Comparison of ENCODE assay signal across 28 cellular contexts in the genomic region with DNA sequence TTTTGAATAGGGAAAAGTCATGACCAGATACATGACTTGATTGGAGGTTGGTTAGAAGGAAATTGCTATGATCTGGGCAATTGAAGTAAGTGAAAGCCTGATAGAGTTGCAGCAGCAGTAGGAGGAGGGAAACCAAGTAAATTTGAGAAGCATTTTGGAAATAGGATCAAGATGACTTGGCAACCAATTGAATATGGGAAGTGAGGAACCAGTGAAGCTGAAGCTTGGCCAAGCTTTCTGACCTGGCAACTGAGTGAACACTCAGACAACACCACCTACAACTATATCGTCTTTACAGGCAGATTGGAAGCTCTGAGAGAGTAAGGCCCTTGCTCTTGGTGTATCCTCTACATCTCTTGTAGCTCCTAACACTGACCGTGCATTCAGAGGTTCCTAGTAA.
"Had no signal": no experiment of that assay in that cellular context is flagged by ENCODE, and none has a peak within 500 bp of the region (broad histone marks: within the 10 kb centered on the region; RNA-seq: fewer than 3 reads in every experiment).

No MANE protein-coding gene starts in this region.

- H3K4me1 Mint-ChIP-seq: endodermal cell had no signal

- H3K27me3 ChIP-seq: colonic mucosa, gastrocnemius medialis, left lung, neutrophil, pancreas, right lobe of liver, stomach, thyroid gland had no signal

- H3K9me3 ChIP-seq: colonic mucosa, gastrocnemius medialis, left lung, mucosa of descending colon, neutrophil, pancreas, right lobe of liver, stomach, thyroid gland had no signal

- ATAC-seq: esophagus mucosa; gastrocnemius medialis; left cardiac atrium; left lung; mucosa of descending colon; natural killer cell treated with Interleukin-12 subunit alpha and Interleukin-12 subunit beta and Interleukin-15 and Interleukin-18, amount 100 ng/mL, for 72 hours; pancreas; right lobe of liver had no signal

- H3K4me3 Mint-ChIP-seq: dendritic cell treated with granulocyte-macrophage colony-stimulating factor and Interleukin-4, amounts not matched to agents 40 ng/mL and 50 ng/mL, for 4 days; endodermal cell; mesothelial cell of epicardium; naive B cell; natural killer cell treated with Interleukin-12 subunit alpha and Interleukin-12 subunit beta and Interleukin-15 and Interleukin-18, amount 100 ng/mL, for 72 hours; neural crest cell had no signal

- DNase-seq: colonic mucosa; effector CD8-positive, alpha-beta T cell; endodermal cell; foreskin fibroblast; gastrocnemius medialis; head of caudate nucleus; left cardiac atrium; left lung; mesenchymal stem cell; mucosa of descending colon; naive B cell; pancreas; right lobe of liver; small intestine; stimulated activated CD4-positive, alpha-beta T cell treated with anti-CD3 and anti-CD28 coated beads, Interleukin-1b, Interleukin-23, amount 100 ng/mL, for 48 hours; stimulated activated CD4-positive, alpha-beta T cell treated with anti-CD3 and anti-CD28 coated beads, Interleukin-4, amount 100 ng/mL, for 1 hour; stimulated activated CD8-positive, alpha-beta memory T cell treated with anti-CD3 and anti-CD28 coated beads, Interleukin-4, amount 100 ng/mL, for 48 hours; stimulated activated naive CD4-positive, alpha-beta T cell treated with Interleukin-2 at 50 U/mL for 16 hours; stomach; thyroid gland; trophoblast cell had no signal

- H3K4me3 ChIP-seq: colonic mucosa, gastrocnemius medialis, left lung, mucosa of descending colon, pancreas, right lobe of liver, stomach, thyroid gland had no signal

- H3K9me3 Mint-ChIP-seq: dendritic cell treated with granulocyte-macrophage colony-stimulating factor and Interleukin-4, amounts not matched to agents 40 ng/mL and 50 ng/mL, for 4 days; naive B cell; natural killer cell treated with Interleukin-12 subunit alpha and Interleukin-12 subunit beta and Interleukin-15 and Interleukin-18, amount 100 ng/mL, for 72 hours; neural crest cell had no signal

- H3K4me1 ChIP-seq: colonic mucosa, gastrocnemius medialis, left lung, pancreas, right lobe of liver, stomach, thyroid gland had no signal

- H3K27me3 Mint-ChIP-seq: dendritic cell treated with granulocyte-macrophage colony-stimulating factor and Interleukin-4, amounts not matched to agents 40 ng/mL and 50 ng/mL, for 4 days; naive B cell had no signal

- H3K36me3 ChIP-seq: colonic mucosa, gastrocnemius medialis, left lung, neutrophil, pancreas, right lobe of liver, stomach, thyroid gland had no signal

- H3K36me3 Mint-ChIP-seq: naive B cell; natural killer cell treated with Interleukin-12 subunit alpha and Interleukin-12 subunit beta and Interleukin-15 and Interleukin-18, amount 100 ng/mL, for 72 hours had no signal

- H3K27ac ChIP-seq: colonic mucosa, epithelial cell of prostate, gastrocnemius medialis, left lung, neutrophil, pancreas, right lobe of liver, stomach, thyroid gland had no signal

- H3K27ac Mint-ChIP-seq: dendritic cell treated with granulocyte-macrophage colony-stimulating factor and Interleukin-4, amounts not matched to agents 40 ng/mL and 50 ng/mL, for 4 days; endodermal cell; mesothelial cell of epicardium; naive B cell; natural killer cell treated with Interleukin-12 subunit alpha and Interleukin-12 subunit beta and Interleukin-15 and Interleukin-18, amount 100 ng/mL, for 72 hours had no signal
